In the genomic region with DNA sequence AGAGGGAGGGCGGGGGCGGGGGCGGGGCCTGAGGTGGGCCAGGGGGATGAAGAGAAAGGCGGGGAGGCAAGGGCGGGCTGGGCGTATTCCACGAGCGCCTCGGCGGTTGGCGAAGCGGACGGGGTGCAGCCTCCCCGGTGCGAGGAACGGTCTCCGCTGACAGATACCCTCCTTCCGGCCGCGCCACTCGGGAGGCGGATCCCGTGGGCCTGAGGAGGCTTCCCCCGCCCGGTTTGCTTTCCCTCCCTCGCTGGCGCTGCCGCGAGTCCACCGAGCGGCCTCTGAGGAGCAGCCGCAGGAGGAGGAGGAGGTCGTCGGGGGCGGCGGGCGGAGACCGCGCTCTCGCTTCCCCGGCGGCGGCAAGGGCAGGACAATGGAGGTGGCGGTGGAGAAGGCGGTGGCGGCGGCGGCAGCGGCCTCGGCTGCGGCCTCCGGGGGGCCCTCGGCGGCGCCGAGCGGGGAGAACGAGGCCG, we compare ENCODE assay signal across 8 cellular contexts. TPM values are rescaled to one million over a fixed set of nuclear protein-coding genes. Genes with fewer than 3 reads are reported as not detected.
DNase-seq lines count a peak whose midpoint lies in the region; ATAC-seq and TF ChIP-seq lines count a peak whose summit lies in the region.

TSS of gene TRIM24 (plus strand) at position 84 of the 473 bp plus-strand sequence. CDS start at position 374, 290 bp downstream.

- peak within 1 kb of the TSS; percentile 83 for H3K27ac Mint-ChIP-seq in CD4-positive, alpha-beta T cell

- POLR2A ChIA-PET in CD4-positive, alpha-beta T cell (lab: Charles Lee): interaction anchor here (1.0 to 1.2 kb wide), 2 partner anchors 292 to 635 kb away, joined by 3 to 4 read pairs; no protein-coding TSS in a partner anchor

- peak; percentile 82 for ATAC-seq in CD4-positive, alpha-beta T cell (ENCODE audit: poor library complexity)
- peak; percentile 70 for ATAC-seq in HG03159 (IDR thresholded peaks at IDR 0.05; ENCODE audit: unreplicated experiment)

- H3K4me1 ChIP-seq in Peyer's patch: peaks cover 0 to 8% (median 0%) of the 10 kb centered on the region in 4 donors
- H3K4me1 ChIP-seq in tibial nerve: peaks cover 0 to 14% (median 7%) of the 10 kb centered on the region in 4 donors

- H3K4me3 ChIP-seq in Peyer's patch (peak within 1 kb of the TSS; percentile 92 to 98 (median 97)), tibial nerve (peak within 1 kb of the TSS; percentile 67 to 88 (median 78))

- peak in 1 of 2 donors; percentile 91 for TF ChIP-seq EP300 in tibial nerve (IDR thresholded peaks at IDR 0.05)

- peak within 1 kb of the TSS; percentile 94 for H3K4me3 Mint-ChIP-seq in CD4-positive, alpha-beta T cell

- H3K27me3 Mint-ChIP-seq in CD4-positive, alpha-beta T cell: no peaks in the 10 kb centered on the region

- H3K9me3 ChIP-seq in CD4-positive, alpha-beta T cell (ENCODE audit: control insufficient read depth, low read length): no peaks in the 10 kb centered on the region
- no peaks in the 10 kb centered on the region for H3K9me3 ChIP-seq in Peyer's patch
- no peaks in the 10 kb centered on the region for H3K9me3 ChIP-seq in tibial nerve

- H3K9me3 Mint-ChIP-seq in CD4-positive, alpha-beta T cell: no peaks in the 10 kb centered on the region

- peak; percentile 87 for TF ChIP-seq POLR2A in GM19099 (IDR thresholded peaks at IDR 0.05; ENCODE audit: extremely low read depth, insufficient read length, low read depth)
- peak; percentile 90 to 93 for TF ChIP-seq POLR2A in Peyer's patch (IDR thresholded peaks at IDR 0.05)
- TF ChIP-seq POLR2A in tibial nerve (IDR thresholded peaks at IDR 0.05): peak; percentile 77 to 81

- H3K36me3 ChIP-seq in Peyer's patch: no peaks in the 10 kb centered on the region
- H3K36me3 ChIP-seq in tibial nerve: no peaks in the 10 kb centered on the region

- CTCF ChIA-PET in CD4-positive, alpha-beta T cell (lab: Charles Lee): interaction anchor here (0.7 to 2.2 kb wide), 3 partner anchors 108 to 427 kb away, joined by 3 to 6 read pairs (median 3); no protein-coding TSS in a partner anchor

- H3K36me3 Mint-ChIP-seq in CD4-positive, alpha-beta T cell (ENCODE audit: low read depth): peaks cover 6% of the 10 kb centered on the region

- H3K27me3 ChIP-seq in CD4-positive, alpha-beta T cell (ENCODE audit: control insufficient read depth, insufficient read depth, low read length): no peaks in the 10 kb centered on the region
- H3K27me3 ChIP-seq in Peyer's patch (no peaks in the 10 kb centered on the region), tibial nerve (no peaks in the 10 kb centered on the region)

- no peak for DNase-seq in CD4-positive, alpha-beta T cell
- DNase-seq in Peyer's patch: peak in 1 of 3 donors; percentile 99
- no peak for DNase-seq in lung microvascular endothelial cell (ENCODE audit: low read depth in 2 of 2)
- DNase-seq in tibial nerve (ENCODE audit: low spot score in 2 of 2): peak in 1 of 2 donors; percentile 94
- no peak for DNase-seq in GM03348 (ENCODE audit: low spot score)

- H3K4me1 Mint-ChIP-seq in CD4-positive, alpha-beta T cell (ENCODE audit: low read depth): peaks cover 29% of the 10 kb centered on the region

- TF ChIP-seq CTCF in CD4-positive, alpha-beta T cell (IDR thresholded peaks at IDR 0.05): no peak
- TF ChIP-seq CTCF in Peyer's patch (IDR thresholded peaks at IDR 0.05) (no peak), tibial nerve (IDR thresholded peaks at IDR 0.05) (peak in 1 of 5 experiments; percentile 13)

- intact Hi-C loops in CD4-positive, alpha-beta T cell (cut with DNase I, micrococcal nuclease): loop anchor here (2.0 to 10.0 kb wide), 5 partner anchors 112 to 645 kb away; partner anchors contain the start of gene ZC3HAV1 (in 1 of the 2)

- 0 to 1% methylated on average over 11 to 58 of the region's 59 CpGs for WGBS in tibial nerve, 2 donors

- peak within 1 kb of the TSS; percentile 80 for H3K27ac ChIP-seq in CD4-positive, alpha-beta T cell (ENCODE audit: low read depth, low read length)
- H3K27ac ChIP-seq in Peyer's patch (peak within 1 kb of the TSS; percentile 86 to 100 (median 98)), cingulate gyrus (ENCODE audit: low read depth, low read length) (peak within 1 kb of the TSS; percentile 72), tibial nerve (peak within 1 kb of the TSS; percentile 78 to 94 (median 92))

RNA-seq across cellular contexts. Expression of gene TRIM24, which starts in this region (rescaled TPM):
- 10 to 100 TPM; 14.1 to 16.0 TPM for total RNA-seq in CD4-positive, alpha-beta T cell
- 10 to 100 TPM; 15.7 to 18.7 (median 16.6) TPM for total RNA-seq in Peyer's patch
- total RNA-seq in lung microvascular endothelial cell: 6.8 and 12.5 TPM in 2 replicates
- 10 to 100 TPM; 15.9 to 20.5 (median 17.7) TPM for total RNA-seq in tibial nerve
